In genomic region chr1:108595510-108595909, GRCh38 we compare ENCODE assay signal across 1 cellular context.
TF ChIP-seq lines count a peak whose summit lies in the region.

No MANE protein-coding gene starts in this region.

TF ChIP-seq in SK-N-SH, 30 proteins besides CTCF, POLR2A, EP300 and RAD21 (continued from another document):
- TF ChIP-seq, protein P1, sequence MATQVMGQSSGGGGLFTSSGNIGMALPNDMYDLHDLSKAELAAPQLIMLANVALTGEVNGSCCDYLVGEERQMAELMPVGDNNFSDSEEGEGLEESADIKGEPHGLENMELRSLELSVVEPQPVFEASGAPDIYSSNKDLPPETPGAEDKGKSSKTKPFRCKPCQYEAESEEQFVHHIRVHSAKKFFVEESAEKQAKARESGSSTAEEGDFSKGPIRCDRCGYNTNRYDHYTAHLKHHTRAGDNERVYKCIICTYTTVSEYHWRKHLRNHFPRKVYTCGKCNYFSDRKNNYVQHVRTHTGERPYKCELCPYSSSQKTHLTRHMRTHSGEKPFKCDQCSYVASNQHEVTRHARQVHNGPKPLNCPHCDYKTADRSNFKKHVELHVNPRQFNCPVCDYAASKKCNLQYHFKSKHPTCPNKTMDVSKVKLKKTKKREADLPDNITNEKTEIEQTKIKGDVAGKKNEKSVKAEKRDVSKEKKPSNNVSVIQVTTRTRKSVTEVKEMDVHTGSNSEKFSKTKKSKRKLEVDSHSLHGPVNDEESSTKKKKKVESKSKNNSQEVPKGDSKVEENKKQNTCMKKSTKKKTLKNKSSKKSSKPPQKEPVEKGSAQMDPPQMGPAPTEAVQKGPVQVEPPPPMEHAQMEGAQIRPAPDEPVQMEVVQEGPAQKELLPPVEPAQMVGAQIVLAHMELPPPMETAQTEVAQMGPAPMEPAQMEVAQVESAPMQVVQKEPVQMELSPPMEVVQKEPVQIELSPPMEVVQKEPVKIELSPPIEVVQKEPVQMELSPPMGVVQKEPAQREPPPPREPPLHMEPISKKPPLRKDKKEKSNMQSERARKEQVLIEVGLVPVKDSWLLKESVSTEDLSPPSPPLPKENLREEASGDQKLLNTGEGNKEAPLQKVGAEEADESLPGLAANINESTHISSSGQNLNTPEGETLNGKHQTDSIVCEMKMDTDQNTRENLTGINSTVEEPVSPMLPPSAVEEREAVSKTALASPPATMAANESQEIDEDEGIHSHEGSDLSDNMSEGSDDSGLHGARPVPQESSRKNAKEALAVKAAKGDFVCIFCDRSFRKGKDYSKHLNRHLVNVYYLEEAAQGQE (IDR thresholded peaks at IDR 0.05; ENCODE audit: low read depth, low read length): no peak
- TF ChIP-seq SMC3 (IDR thresholded peaks at IDR 0.05; ENCODE audit: low read depth, low read length) (no peak), TEAD4 (IDR thresholded peaks at IDR 0.05; ENCODE audit: borderline replicate concordance, insufficient read depth) (no peak), JUND (IDR thresholded peaks at IDR 0.05) (no peak), NRF1 (IDR thresholded peaks at IDR 0.05; ENCODE audit: low read depth, low read length) (no peak), FOSL2 (IDR thresholded peaks at IDR 0.05; ENCODE audit: borderline replicate concordance, low read depth) (no peak), POLR2AphosphoS5 (IDR thresholded peaks at IDR 0.05; ENCODE audit: low read depth, low read length) (no peak)
- TF ChIP-seq, protein P2, sequence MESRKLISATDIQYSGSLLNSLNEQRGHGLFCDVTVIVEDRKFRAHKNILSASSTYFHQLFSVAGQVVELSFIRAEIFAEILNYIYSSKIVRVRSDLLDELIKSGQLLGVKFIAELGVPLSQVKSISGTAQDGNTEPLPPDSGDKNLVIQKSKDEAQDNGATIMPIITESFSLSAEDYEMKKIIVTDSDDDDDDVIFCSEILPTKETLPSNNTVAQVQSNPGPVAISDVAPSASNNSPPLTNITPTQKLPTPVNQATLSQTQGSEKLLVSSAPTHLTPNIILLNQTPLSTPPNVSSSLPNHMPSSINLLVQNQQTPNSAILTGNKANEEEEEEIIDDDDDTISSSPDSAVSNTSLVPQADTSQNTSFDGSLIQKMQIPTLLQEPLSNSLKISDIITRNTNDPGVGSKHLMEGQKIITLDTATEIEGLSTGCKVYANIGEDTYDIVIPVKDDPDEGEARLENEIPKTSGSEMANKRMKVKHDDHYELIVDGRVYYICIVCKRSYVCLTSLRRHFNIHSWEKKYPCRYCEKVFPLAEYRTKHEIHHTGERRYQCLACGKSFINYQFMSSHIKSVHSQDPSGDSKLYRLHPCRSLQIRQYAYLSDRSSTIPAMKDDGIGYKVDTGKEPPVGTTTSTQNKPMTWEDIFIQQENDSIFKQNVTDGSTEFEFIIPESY (IDR thresholded peaks at IDR 0.05; ENCODE audit: borderline replicate concordance, low read depth): no peak
- TF ChIP-seq, protein P3, sequence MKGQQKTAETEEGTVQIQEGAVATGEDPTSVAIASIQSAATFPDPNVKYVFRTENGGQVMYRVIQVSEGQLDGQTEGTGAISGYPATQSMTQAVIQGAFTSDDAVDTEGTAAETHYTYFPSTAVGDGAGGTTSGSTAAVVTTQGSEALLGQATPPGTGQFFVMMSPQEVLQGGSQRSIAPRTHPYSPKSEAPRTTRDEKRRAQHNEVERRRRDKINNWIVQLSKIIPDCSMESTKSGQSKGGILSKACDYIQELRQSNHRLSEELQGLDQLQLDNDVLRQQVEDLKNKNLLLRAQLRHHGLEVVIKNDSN (IDR thresholded peaks at IDR 0.05; ENCODE audit: borderline replicate concordance, low read depth): no peak
